1 cellular context compared by ENCODE assay signal in genomic region chr2:237943395-237944094, GRCh38.
TF ChIP-seq lines count a peak whose summit lies in the region.

No MANE protein-coding gene starts in this region.

TF ChIP-seq in IMR-90, 13 proteins besides CTCF, POLR2A, EP300 and RAD21:
- TF ChIP-seq MAFK (IDR thresholded peaks at IDR 0.05; ENCODE audit: low read depth, low read length) (no peak), USF2 (IDR thresholded peaks at IDR 0.05; ENCODE audit: low read depth, low read length) (no peak), SMC3 (IDR thresholded peaks at IDR 0.05; ENCODE audit: low read depth, low read length) (no peak), MAZ (IDR thresholded peaks at IDR 0.05; ENCODE audit: borderline replicate concordance, low read depth, low read length) (no peak), CHD1 (IDR thresholded peaks at IDR 0.05; ENCODE audit: low read depth, low read length) (no peak), RFX5 (IDR thresholded peaks at IDR 0.05; ENCODE audit: low read depth, low read length) (no peak), RCOR1 (IDR thresholded peaks at IDR 0.05; ENCODE audit: insufficient replicate concordance, low read length) (no peak), FOS (IDR thresholded peaks at IDR 0.05; ENCODE audit: low read depth, low read length) (no peak), ELK1 (IDR thresholded peaks at IDR 0.05; ENCODE audit: borderline replicate concordance, low read depth, low read length) (no peak), BHLHE40 (IDR thresholded peaks at IDR 0.05; ENCODE audit: low read depth, low read length) (no peak), CEBPB (IDR thresholded peaks at IDR 0.05; ENCODE audit: low read depth, low read length) (no peak), MXI1 (IDR thresholded peaks at IDR 0.05; ENCODE audit: borderline replicate concordance, low read depth, low read length) (no peak)
